Comparison of ENCODE assay signal across 1 cellular context in the genomic region with DNA sequence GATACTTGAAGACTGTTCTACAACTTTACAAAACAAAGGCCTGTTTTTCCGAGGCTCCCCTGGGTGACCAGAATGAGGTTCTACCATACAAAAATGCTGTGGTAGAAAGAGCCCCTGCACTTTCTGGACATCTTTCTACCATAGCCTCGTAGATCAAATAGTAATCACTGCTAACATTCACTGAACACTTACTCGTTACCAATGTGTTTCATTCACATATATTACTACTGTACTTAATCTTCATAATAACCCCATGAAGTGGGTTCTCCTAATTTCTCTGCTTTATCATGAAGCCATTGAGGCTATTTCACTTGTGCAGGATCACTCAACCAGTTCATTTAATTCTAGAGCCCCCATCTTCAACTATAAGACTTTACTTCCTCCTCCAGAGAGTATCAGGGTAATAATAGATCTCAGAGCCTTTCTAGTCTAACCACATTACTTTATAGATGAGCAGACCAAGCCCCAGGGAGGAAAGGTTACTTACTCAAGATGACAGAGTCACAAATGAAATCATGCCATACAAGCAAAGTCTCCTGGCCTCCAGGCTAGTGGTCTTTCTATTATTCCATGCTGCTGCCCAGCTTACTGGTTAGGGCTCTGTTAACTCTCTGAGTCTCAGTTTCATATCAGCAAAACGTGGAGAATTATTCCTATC.
TF ChIP-seq lines count a peak whose summit lies in the region.

No MANE protein-coding gene starts in this region.

TF ChIP-seq in endothelial cell of umbilical vein, 7 proteins besides CTCF, POLR2A, EP300 and RAD21:
- TF ChIP-seq, protein P1, sequence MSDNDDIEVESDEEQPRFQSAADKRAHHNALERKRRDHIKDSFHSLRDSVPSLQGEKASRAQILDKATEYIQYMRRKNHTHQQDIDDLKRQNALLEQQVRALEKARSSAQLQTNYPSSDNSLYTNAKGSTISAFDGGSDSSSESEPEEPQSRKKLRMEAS (IDR thresholded peaks at IDR 0.05; ENCODE audit: insufficient read depth, insufficient read length) = no peak
- TF ChIP-seq JUN (IDR thresholded peaks at IDR 0.05; ENCODE audit: borderline replicate concordance, insufficient read depth, insufficient read length, low read depth) (no peak), POLR2AphosphoS5 (IDR thresholded peaks at IDR 0.05; ENCODE audit: insufficient read depth, low read depth, low read length) (no peak), MYC (IDR thresholded peaks at IDR 0.05; ENCODE audit: low read depth, low read length) (no peak), EZH2 (IDR thresholded peaks at IDR 0.05; ENCODE audit: borderline replicate concordance, low read depth, low read length, severe bottlenecking) (no peak), GATA2 (IDR thresholded peaks at IDR 0.05; ENCODE audit: insufficient read depth, insufficient read length, low read depth, low read length) (no peak), FOS (IDR thresholded peaks at IDR 0.05; ENCODE audit: borderline replicate concordance, insufficient read depth, low read length) (no peak)
